In genomic region chr19:47446534-47447469, GRCh38 we compare ENCODE assay signal across 9 cellular contexts. TPM values are rescaled to one million over a fixed set of nuclear protein-coding genes. Genes with fewer than 3 reads are reported as not detected.
A peak's percentile ranks its signal among the peaks of the same experiment; 100 is the strongest.
DNase-seq lines count a peak whose midpoint lies in the region; ATAC-seq and TF ChIP-seq lines count a peak whose summit lies in the region.
"Had no signal": no experiment of that assay in that cellular context is flagged by ENCODE, and none has a peak within 500 bp of the region (broad histone marks: within the 10 kb centered on the region; RNA-seq: fewer than 3 reads in every experiment).

No MANE protein-coding gene starts in this region.

- no peak for ATAC-seq in GM21423 (IDR thresholded peaks at IDR 0.05; ENCODE audit: unreplicated experiment)
- ATAC-seq in GM21576 (IDR thresholded peaks at IDR 0.05; ENCODE audit: unreplicated experiment) = no peak
- no peak for ATAC-seq in HG03432 (IDR thresholded peaks at IDR 0.05; ENCODE audit: unreplicated experiment)
- no peak for ATAC-seq in GM19463 (IDR thresholded peaks at IDR 0.05; ENCODE audit: unreplicated experiment)

- H3K36me3 Mint-ChIP-seq in brain (peaks cover 7% of the 10 kb centered on the region), nephron progenitor cell (ENCODE audit: low read depth) (no peaks in the 10 kb centered on the region)

- H3K4me1 Mint-ChIP-seq in brain = peaks cover 59% of the 10 kb centered on the region
- H3K4me1 Mint-ChIP-seq in nephron progenitor cell = peaks cover 28% of the 10 kb centered on the region

- TF ChIP-seq CTCF in brain (conservative IDR thresholded peaks at IDR 0.05) = no peak
- no peak for TF ChIP-seq CTCF in nephron progenitor cell (IDR thresholded peaks at IDR 0.05)

- H3K27ac Mint-ChIP-seq in brain (peak overlapping the region; percentile 30 to 89 (median 67)), nephron progenitor cell (no peak overlapping the region)

- H3K27me3 Mint-ChIP-seq in brain = peaks cover 66% of the 10 kb centered on the region
- peaks cover 100% of the 10 kb centered on the region for H3K27me3 Mint-ChIP-seq in nephron progenitor cell (ENCODE audit: low read depth, poor library complexity)

- H3K4me3 Mint-ChIP-seq in brain = peak overlapping the region; percentile 76 to 85 (median 83)
- H3K4me3 Mint-ChIP-seq in nephron progenitor cell = peak overlapping the region; percentile 53

- peaks cover 0 to 19% (median 6%) of the 10 kb centered on the region in 5 experiments for H3K9me3 Mint-ChIP-seq in brain
- H3K9me3 Mint-ChIP-seq in nephron progenitor cell = peaks cover 9% of the 10 kb centered on the region

- DNase-seq in Daoy (ENCODE audit: low read depth) = peak; percentile 75
- peak; percentile 84 to 86 for DNase-seq in NCI-H1930 (lab: John Stamatoyannopoulos, UW)
- peak; percentile 62 for DNase-seq in nephron progenitor cell

RNA-seq across cellular contexts. Expression of gene SLC8A2, which starts 24.9 kb away (rescaled TPM):
- total RNA-seq in Daoy (2014; rRNA removed; shearing (Covaris generic)) = 0.40 TPM in 1 of 2 replicates, not detected in the other
- 23.3 TPM for polyA plus RNA-seq in brain (ENCODE audit: insufficient read depth, low read depth, low replicate concordance)
- total RNA-seq: mononuclear cell had no signal

RNA-seq across cellular contexts. Expression of gene MEIS3, which starts 27.5 kb away (rescaled TPM):
- 0.63 and 2.9 TPM in 2 replicates for total RNA-seq in Daoy (2014; rRNA removed; shearing (Covaris generic))
- 24.5 TPM for polyA plus RNA-seq in brain (ENCODE audit: insufficient read depth, low read depth, low replicate concordance)
- total RNA-seq: mononuclear cell had no signal

RNA-seq across cellular contexts. Expression of gene KPTN, which starts 37.2 kb away (rescaled TPM):
- 3.3 and 6.5 TPM in 2 replicates for total RNA-seq in Daoy (2014; rRNA removed; shearing (Covaris generic))
- 28.1 TPM for polyA plus RNA-seq in brain (ENCODE audit: insufficient read depth, low read depth, low replicate concordance)
